ENCODE assay signal across 8 cellular contexts in genomic region chr17:2303278-2304188, GRCh38. TPM values are rescaled to one million over a fixed set of nuclear protein-coding genes. Genes with fewer than 3 reads are reported as not detected.
DNase-seq lines count a peak whose midpoint lies in the region; ATAC-seq and TF ChIP-seq lines count a peak whose summit lies in the region.

SMG6 (minus strand) TSS chr17:2303785; CDS start chr17:2303720, 65 bp downstream.
SRR (plus strand) TSS chr17:2303950; CDS start chr17:2315561, 11,611 bp downstream.

- H3K36me3 ChIP-seq in aorta (ENCODE audit: control insufficient read depth in 1 of 2, insufficient read depth in 2 of 2, low read length in 1 of 2): no peaks in the 10 kb centered on the region

- H3K4me3 ChIP-seq in astrocyte of the cerebellum (ENCODE audit: low read depth, low read length) (peak within 1 kb of the TSS; percentile 77), aorta (ENCODE audit: low read length in 2 of 2) (peak within 1 kb of the TSS; percentile 79)

- TF ChIP-seq CTCF in astrocyte of the cerebellum (IDR thresholded peaks at IDR 0.05; ENCODE audit: low read depth, low read length, missing control alignments): no peak

- H3K27me3 ChIP-seq in aorta (ENCODE audit: control insufficient read depth in 1 of 2, insufficient read depth in 2 of 2, low read length in 1 of 2): no peaks in the 10 kb centered on the region

- in situ Hi-C loops in astrocyte of the cerebellum (cut with HindIII; ENCODE audit: low sequenced_read_pairs): no loop called here

- H3K9me3 ChIP-seq in aorta (ENCODE audit: control insufficient read depth, low read length): no peaks in the 10 kb centered on the region

- H3K27ac ChIP-seq in aorta (ENCODE audit: low read depth in 1 of 2, low read length in 2 of 2): peak within 1 kb of the TSS in 1 of 2 donors; percentile 76

- ATAC-seq in GM18505 (IDR thresholded peaks at IDR 0.05; ENCODE audit: unreplicated experiment) (peak; percentile 82), HG02852 (IDR thresholded peaks at IDR 0.05; ENCODE audit: unreplicated experiment) (peak; percentile 78), aorta (ENCODE audit: low FRiP score) (peak; percentile 97)

- TF ChIP-seq POLR2A in GM18505 (IDR thresholded peaks at IDR 0.05; ENCODE audit: borderline replicate concordance, extremely low read depth, insufficient read depth, insufficient read length): peak; percentile 82

- WGBS in aorta, 2 donors: 0 to 1% methylated on average over 55 to 100 of the region's 100 CpGs

- no peaks in the 10 kb centered on the region for H3K4me1 ChIP-seq in aorta (ENCODE audit: control insufficient read depth in 1 of 2, insufficient read depth in 2 of 2, low read length in 2 of 2)

- intact Hi-C loops in aorta (cut with DNase I): no loop called here

- DNase-seq in NCI-H146 treated with DMSO at 0.1 percent for 48 hours (lab: John Stamatoyannopoulos, UW; ENCODE audit: unreplicated experiment) (peak; percentile 76), T-helper 9 cell (peak; percentile 95), astrocyte of the cerebellum (ENCODE audit: low read depth) (peak; percentile 67), hepatic stellate cell (ENCODE audit: low spot score) (peak; percentile 98), renal cortical epithelial cell (ENCODE audit: low read depth) (peak; percentile 44), aorta (peak; percentile 95 to 97)

RNA-seq across cellular contexts. Expression of gene SMG6, which starts in this region (rescaled TPM):
- total RNA-seq in renal cortical epithelial cell: 15.1 and 75.5 TPM in 2 replicates
- total RNA-seq in aorta: 10 to 100 TPM; 34.8 to 67.3 TPM
- 10 to 100 TPM; 16.2 to 28.1 TPM for polyA plus RNA-seq in aorta

RNA-seq across cellular contexts. Expression of gene SRR, which starts in this region (rescaled TPM):
- total RNA-seq in renal cortical epithelial cell (19.4 and 19.7 TPM in 2 replicates), aorta (1 to 10 TPM; 7.4 to 9.5 TPM)
- 1 to 10 TPM; 4.5 to 5.6 TPM for polyA plus RNA-seq in aorta

Comparison
In these comparisons a context has a peak if more than half of its experiments do, and no peak if none do; other contexts are left out.
1. DNase-seq: peak in every context shown above with its lines; median percentile 98 in hepatic stellate cell; 96 in aorta; 95 in T-helper 9 cell; 76 in NCI-H146 treated with DMSO at 0.1 percent for 48 hours; 67 in astrocyte of the cerebellum; 44 in renal cortical epithelial cell.